Comparison of ENCODE assay signal across 27 cellular contexts in the genomic region with DNA sequence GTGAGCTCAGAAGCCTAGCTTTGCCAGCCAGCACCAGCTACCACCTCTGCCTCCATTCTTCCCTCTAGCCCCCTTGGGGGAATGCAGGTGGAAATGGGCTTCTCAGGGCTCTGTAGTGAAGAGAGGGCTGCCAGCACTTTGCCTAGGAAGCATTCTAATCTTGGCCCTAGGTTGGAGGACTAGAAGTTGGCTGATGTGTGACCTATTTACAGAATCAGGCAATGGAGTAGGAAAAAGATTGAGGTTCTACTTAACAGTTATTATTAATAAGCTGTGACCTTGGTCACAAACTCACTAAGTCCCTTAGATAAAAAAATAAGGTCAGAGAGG. TPM values are rescaled to one million over a fixed set of nuclear protein-coding genes. Genes with fewer than 3 reads are reported as not detected.
DNase-seq lines count a peak whose midpoint lies in the region; ATAC-seq, FAIRE-seq and TF ChIP-seq lines count a peak whose summit lies in the region.
"Had no signal": no experiment of that assay in that cellular context is flagged by ENCODE, and none has a peak within 500 bp of the region (broad histone marks: within the 10 kb centered on the region; RNA-seq: fewer than 3 reads in every experiment).

No MANE protein-coding gene starts in this region.

- no peaks in the 10 kb centered on the region for H4K20me1 ChIP-seq in HepG2 (ENCODE audit: insufficient read depth, low read length)

- TF ChIP-seq RAD21 in HepG2 (CRISPR knock-in tag; IDR thresholded peaks at IDR 0.05), result no peak

- H3K27ac ChIP-seq in heart left ventricle (no peak overlapping the region), HepG2 (ENCODE audit: extremely low read length, insufficient read depth, low read length) (no peak overlapping the region), right lobe of liver (no peak overlapping the region), right cardiac atrium (ENCODE audit: low read length) (no peak overlapping the region)
- H3K27ac ChIP-seq: A549; BLaER1 treated with 17β-estradiol and CSF1 and Interleukin-3, amounts not matched to agents 10 nM and 100 nM had no signal

- intact Hi-C loops in heart left ventricle (cut with DNase I), result no loop called here
- intact Hi-C loops in cardiac septum (cut with DNase I), result no loop called here
- intact Hi-C loops in HepG2 (cut with micrococcal nuclease; ENCODE audit: unreplicated experiment), result no loop called here
- intact Hi-C loops in right lobe of liver (cut with DNase I), result no loop called here
- intact Hi-C loops in right cardiac atrium (cut with DNase I), result no loop called here

- no peak for TF ChIP-seq CTCF in heart left ventricle (IDR thresholded peaks at IDR 0.05)
- TF ChIP-seq CTCF in HepG2 (CRISPR knock-in tag; IDR thresholded peaks at IDR 0.05), result no peak
- no peak for TF ChIP-seq CTCF in right lobe of liver (IDR thresholded peaks at IDR 0.05)

- in situ Hi-C loops in HepG2 (cut with HindIII; ENCODE audit: extremely low pct_ligation_motif_present, low pct_unique_long_range_greater_than_20kb), result no loop called here

- TF ChIP-seq POLR2A in heart left ventricle (IDR thresholded peaks at IDR 0.05) (no peak), HepG2 (IDR thresholded peaks at IDR 0.05; ENCODE audit: insufficient read depth in 1 of 2, low read depth in 2 of 2, low read length in 2 of 2) (no peak), right lobe of liver (IDR thresholded peaks at IDR 0.05) (no peak)

- DNase-seq in heart left ventricle (no peak), cardiac septum (ENCODE audit: low spot score) (no peak), HepG2 (ENCODE audit: low spot score) (no peak), right lobe of liver (no peak), right cardiac atrium (no peak), cerebellum (ENCODE audit: low spot score) (no peak), amygdala (lab: John Stamatoyannopoulos, UW) (no peak)
- DNase-seq: 8988T; ACHN; AML-193; BE2C; CD4-positive, alpha-beta T cell; CD8-positive, alpha-beta memory T cell; DMS 273 treated with DMSO at 0.1 percent for 48 hours; DMS79; EL; GDM1; H9 had no signal

- POLR2A ChIA-PET in HepG2 (lab: Yijun Ruan, JAX), result no interaction called here

- H3K9me3 ChIP-seq in heart left ventricle (no peaks in the 10 kb centered on the region), HepG2 (ENCODE audit: low read length) (no peaks in the 10 kb centered on the region), right lobe of liver (no peaks in the 10 kb centered on the region), right cardiac atrium (ENCODE audit: control insufficient read depth, low read length) (no peaks in the 10 kb centered on the region)
- H3K9me3 ChIP-seq: A549, BE2C had no signal

- H3K27me3 ChIP-seq in heart left ventricle (no peaks in the 10 kb centered on the region), HepG2 (ENCODE audit: control insufficient read depth in 1 of 2, insufficient read depth in 2 of 2, low read length in 2 of 2) (no peaks in the 10 kb centered on the region), right lobe of liver (no peaks in the 10 kb centered on the region), right cardiac atrium (ENCODE audit: control insufficient read depth, insufficient read depth) (no peaks in the 10 kb centered on the region)
- H3K27me3 ChIP-seq: BE2C; BLaER1 treated with 17β-estradiol and CSF1 and Interleukin-3, amounts not matched to agents 10 nM and 100 nM had no signal

- peaks cover 0 to 8% (median 0%) of the 10 kb centered on the region in 12 donors for H3K4me1 ChIP-seq in heart left ventricle
- H3K4me1 ChIP-seq in HepG2 (ENCODE audit: insufficient read depth, low read length), result no peaks in the 10 kb centered on the region
- no peaks in the 10 kb centered on the region for H3K4me1 ChIP-seq in right lobe of liver
- no peaks in the 10 kb centered on the region for H3K4me1 ChIP-seq in right cardiac atrium (ENCODE audit: control insufficient read depth, insufficient read depth, low read length)
- H3K4me1 ChIP-seq: A549; BLaER1 treated with 17β-estradiol and CSF1 and Interleukin-3, amounts not matched to agents 10 nM and 100 nM had no signal

- no peak overlapping the region for H2AFZ ChIP-seq in HepG2 (ENCODE audit: low read length)
- H2AFZ ChIP-seq: GM23338 had no signal

- no peaks in the 10 kb centered on the region for H3K79me2 ChIP-seq in HepG2 (ENCODE audit: insufficient read depth, low read length)

- H3K4me3 ChIP-seq in heart left ventricle (no peak overlapping the region), HepG2 (replicated peaks in 1 of 3; ENCODE audit: insufficient read depth in 1 of 3, low read depth in 2 of 3, low read length in 3 of 3) (no peak overlapping the region), right lobe of liver (no peak overlapping the region), right cardiac atrium (ENCODE audit: low read length) (no peak overlapping the region)
- H3K4me3 ChIP-seq: A549; BLaER1 treated with 17β-estradiol and CSF1 and Interleukin-3, amounts not matched to agents 10 nM and 100 nM; GM12878; GM23338 had no signal

- ATAC-seq in heart left ventricle (peak in 3 of 4 donors; percentile 23 to 41 (median 35)), HepG2 (peak; percentile 11; the same call in 1 of the 3 replicates), right lobe of liver (no peak), right cardiac atrium (peak; percentile 8 to 17)
- ATAC-seq: GM12878, GM23338, HCT116 had no signal

- H3K4me2 ChIP-seq in HepG2 (ENCODE audit: low read depth, low read length), result no peak overlapping the region
- H3K4me2 ChIP-seq: A549; BLaER1 treated with 17β-estradiol and CSF1 and Interleukin-3, amounts not matched to agents 10 nM and 100 nM; GM23338 had no signal

- CTCF ChIA-PET in HepG2 (lab: Yijun Ruan, JAX; ENCODE audit: low intra/inter-chr PET ratio, low total read pairs), result no interaction called here

- no peak overlapping the region for H3K9ac ChIP-seq in HepG2 (ENCODE audit: insufficient read depth, low read depth, low read length)
- H3K9ac ChIP-seq: BLaER1 treated with 17β-estradiol and CSF1 and Interleukin-3, amounts not matched to agents 10 nM and 100 nM had no signal

- H3K36me3 ChIP-seq in heart left ventricle (peaks cover 8 to 50% (median 47%) of the 10 kb centered on the region in 9 donors), HepG2 (replicated peaks in 1 of 2; ENCODE audit: control insufficient read depth in 1 of 2, insufficient read depth in 2 of 2, low read length in 2 of 2) (peaks cover 41 to 45% of the 10 kb centered on the region in 2 experiments), right lobe of liver (peaks cover 0 to 43% (median 26%) of the 10 kb centered on the region in 4 donors)

- TF ChIP-seq EP300 in HepG2 (IDR thresholded peaks at IDR 0.05; ENCODE audit: low read depth in 2 of 2, low read length in 2 of 2) (no peak), HepG2 (CRISPR knock-in tag; IDR thresholded peaks at IDR 0.05; ENCODE audit: borderline replicate concordance) (no peak)

- BruUV-seq in HepG2 (replicated peaks; lab: Mats Ljungman, UMichigan), result no TSS peak

- no peak for FAIRE-seq in HepG2 (lab: Jason Lieb, UNC)
- FAIRE-seq: A549, D721Med, GM12878, GM19239 had no signal

RNA-seq across cellular contexts. Expression of gene DHX38, which starts 19.9 kb away (rescaled TPM):
- 10 to 100 TPM; 30.6 to 66.5 (median 41.4) TPM for total RNA-seq in heart left ventricle
- polyA plus RNA-seq in heart left ventricle, result 10 to 100 TPM; 32.2 to 52.3 TPM
- total RNA-seq in cardiac septum, result 41.2 TPM
- 58.9 and 85.9 TPM in 2 replicates for total RNA-seq in HepG2 (2016; rRNA removed; fragmentation: Illumina TruSeq; extraction: Trizol)
- 14.5 and 15.5 TPM in 2 replicates for total RNA-seq in HepG2 (2016; cell fraction: cytosol; rRNA removed; fragmentation: Illumina TruSeq; extraction: Trizol; ENCODE audit: low read depth)
- total RNA-seq in HepG2 (2016; cell fraction: insoluble cytoplasmic fraction; rRNA removed; fragmentation: Illumina TruSeq; extraction: Trizol), result 48.6 and 86.7 TPM in 2 replicates
- 21.7 and 23.0 TPM in 2 replicates for total RNA-seq in HepG2 (2016; cell fraction: membrane; rRNA removed; fragmentation: Illumina TruSeq; extraction: Trizol)
- 82.9 and 85.2 TPM in 2 replicates for total RNA-seq in HepG2 (2016; cell fraction: nucleus; rRNA removed; fragmentation: Illumina TruSeq; extraction: Trizol)
- 54.4 and 57.8 TPM in 2 replicates for polyA plus RNA-seq in HepG2 (2011; rRNA removed)
- polyA plus RNA-seq in HepG2 (2011; cell fraction: cytosol; rRNA removed), result 33.6 and 46.3 TPM in 2 replicates
- polyA plus RNA-seq in HepG2 (2011; cell fraction: nucleus; rRNA removed), result 245 and 273 TPM in 2 replicates
- 54.2 and 64.4 TPM in 2 replicates for polyA plus RNA-seq in HepG2 (2012)
- polyA plus RNA-seq in HepG2 (2016; cell fraction: cytosol; fragmentation: Illumina TruSeq; extraction: Trizol; ENCODE audit: low read depth), result 4.0 and 4.3 TPM in 2 replicates
- polyA plus RNA-seq in HepG2 (2016; cell fraction: insoluble cytoplasmic fraction; fragmentation: Illumina TruSeq; extraction: Trizol; ENCODE audit: low read depth), result 40.9 and 48.3 TPM in 2 replicates
- polyA plus RNA-seq in HepG2 (2016; cell fraction: membrane; fragmentation: Illumina TruSeq; extraction: Trizol; ENCODE audit: low read depth), result 7.3 and 10.2 TPM in 2 replicates
- polyA plus RNA-seq in HepG2 (2016; cell fraction: nucleus; fragmentation: Illumina TruSeq; extraction: Trizol; ENCODE audit: insufficient read depth, low read depth), result 193 and 204 TPM in 2 replicates
- 86.4 and 115 TPM in 2 replicates for polyA minus RNA-seq in HepG2 (2011; rRNA and poly(A)+ RNA removed; ENCODE audit: low replicate concordance)
- polyA minus RNA-seq in HepG2 (2011; cell fraction: cytosol; rRNA and poly(A)+ RNA removed), result 47.6 and 64.3 TPM in 2 replicates
- polyA minus RNA-seq in HepG2 (2011; cell fraction: nucleus; rRNA and poly(A)+ RNA removed), result 89.3 and 93.6 TPM in 2 replicates
- total RNA-seq in right lobe of liver, result 10 to 100 TPM; 22.2 to 29.8 (median 23.3) TPM
- 10 to 100 TPM; 37.2 to 45.9 (median 43.1) TPM for total RNA-seq in right cardiac atrium
- 27.7 TPM for polyA plus RNA-seq in right cardiac atrium
- total RNA-seq in cerebellum, result 33.8 TPM

RNA-seq across cellular contexts. Expression of gene TXNL4B, which starts 20.2 kb away (rescaled TPM):
- total RNA-seq in heart left ventricle (10 to 100 TPM in 1 of 9 donors, 1 to 10 TPM in 8; 4.6 to 10.5 (median 7.0) TPM), cardiac septum (5.8 TPM), HepG2 (2016; rRNA removed; fragmentation: Illumina TruSeq; extraction: Trizol) (18.3 and 24.4 TPM in 2 replicates), right lobe of liver (10 to 100 TPM in 2 of 6 experiments, 1 to 10 TPM in 4; 5.5 to 11.6 (median 8.2) TPM), right cardiac atrium (1 to 10 TPM; 4.5 to 7.9 (median 5.4) TPM), cerebellum (9.2 TPM)
- polyA plus RNA-seq in heart left ventricle (10 to 100 TPM in 1 of 2 donors, 1 to 10 TPM in 1; 5.4 to 13.5 TPM), HepG2 (2011; rRNA removed) (14.5 and 17.4 TPM in 2 replicates), right cardiac atrium (5.0 TPM)
- total RNA-seq in HepG2 (2016; cell fraction: cytosol; rRNA removed; fragmentation: Illumina TruSeq; extraction: Trizol; ENCODE audit: low read depth), result 9.5 and 11.8 TPM in 2 replicates
- total RNA-seq in HepG2 (2016; cell fraction: insoluble cytoplasmic fraction; rRNA removed; fragmentation: Illumina TruSeq; extraction: Trizol), result 18.8 and 30.9 TPM in 2 replicates
- 8.7 and 9.5 TPM in 2 replicates for total RNA-seq in HepG2 (2016; cell fraction: membrane; rRNA removed; fragmentation: Illumina TruSeq; extraction: Trizol)
- total RNA-seq in HepG2 (2016; cell fraction: nucleus; rRNA removed; fragmentation: Illumina TruSeq; extraction: Trizol), result 9.0 and 14.7 TPM in 2 replicates
- 11.2 and 14.4 TPM in 2 replicates for polyA plus RNA-seq in HepG2 (2011; cell fraction: cytosol; rRNA removed)
- 7.1 and 10.1 TPM in 2 replicates for polyA plus RNA-seq in HepG2 (2011; cell fraction: nucleus; rRNA removed)
- polyA plus RNA-seq in HepG2 (2012), result 11.4 and 16.0 TPM in 2 replicates
- polyA plus RNA-seq in HepG2 (2016; cell fraction: cytosol; fragmentation: Illumina TruSeq; extraction: Trizol; ENCODE audit: low read depth), result 3.8 and 4.9 TPM in 2 replicates
- 23.9 and 29.5 TPM in 2 replicates for polyA plus RNA-seq in HepG2 (2016; cell fraction: insoluble cytoplasmic fraction; fragmentation: Illumina TruSeq; extraction: Trizol; ENCODE audit: low read depth)
- polyA plus RNA-seq in HepG2 (2016; cell fraction: membrane; fragmentation: Illumina TruSeq; extraction: Trizol; ENCODE audit: low read depth), result 7.5 TPM in 2 replicates
- 18.3 and 20.5 TPM in 2 replicates for polyA plus RNA-seq in HepG2 (2016; cell fraction: nucleus; fragmentation: Illumina TruSeq; extraction: Trizol; ENCODE audit: insufficient read depth, low read depth)
- 4.6 and 8.0 TPM in 2 replicates for polyA minus RNA-seq in HepG2 (2011; rRNA and poly(A)+ RNA removed; ENCODE audit: low replicate concordance)
- polyA minus RNA-seq in HepG2 (2011; cell fraction: cytosol; rRNA and poly(A)+ RNA removed), result 5.5 and 5.8 TPM in 2 replicates
- 8.6 and 11.6 TPM in 2 replicates for polyA minus RNA-seq in HepG2 (2011; cell fraction: nucleus; rRNA and poly(A)+ RNA removed)

RNA-seq across cellular contexts. Expression of gene HPR, which starts 50.6 kb away (rescaled TPM):
- total RNA-seq in heart left ventricle, result 100 to 1,000 TPM in 4 of 9 donors, 10 to 100 TPM in 5; 31.4 to 210 (median 54.7) TPM
- polyA plus RNA-seq in heart left ventricle, result 100 to 1,000 TPM in 1 of 2 donors, 10 to 100 TPM in 1; 20.5 to 148 TPM
- total RNA-seq in cardiac septum, result 37.3 TPM
- 29.5 and 50.5 TPM in 2 replicates for total RNA-seq in HepG2 (2016; rRNA removed; fragmentation: Illumina TruSeq; extraction: Trizol)
- 12.5 and 12.9 TPM in 2 replicates for total RNA-seq in HepG2 (2016; cell fraction: cytosol; rRNA removed; fragmentation: Illumina TruSeq; extraction: Trizol; ENCODE audit: low read depth)
- total RNA-seq in HepG2 (2016; cell fraction: insoluble cytoplasmic fraction; rRNA removed; fragmentation: Illumina TruSeq; extraction: Trizol), result 30.8 and 52.5 TPM in 2 replicates
- total RNA-seq in HepG2 (2016; cell fraction: membrane; rRNA removed; fragmentation: Illumina TruSeq; extraction: Trizol), result 17.8 and 19.1 TPM in 2 replicates
- total RNA-seq in HepG2 (2016; cell fraction: nucleus; rRNA removed; fragmentation: Illumina TruSeq; extraction: Trizol), result 41.5 and 48.6 TPM in 2 replicates
- polyA plus RNA-seq in HepG2 (2011; rRNA removed), result 107 and 123 TPM in 2 replicates
- 94.0 and 130 TPM in 2 replicates for polyA plus RNA-seq in HepG2 (2011; cell fraction: cytosol; rRNA removed)
- 62.2 and 82.7 TPM in 2 replicates for polyA plus RNA-seq in HepG2 (2011; cell fraction: nucleus; rRNA removed)
- polyA plus RNA-seq in HepG2 (2012), result 33.5 and 49.7 TPM in 2 replicates
- polyA plus RNA-seq in HepG2 (2016; cell fraction: cytosol; fragmentation: Illumina TruSeq; extraction: Trizol; ENCODE audit: low read depth), result 10.7 and 12.1 TPM in 2 replicates
- 25.0 and 25.5 TPM in 2 replicates for polyA plus RNA-seq in HepG2 (2016; cell fraction: insoluble cytoplasmic fraction; fragmentation: Illumina TruSeq; extraction: Trizol; ENCODE audit: low read depth)
- polyA plus RNA-seq in HepG2 (2016; cell fraction: membrane; fragmentation: Illumina TruSeq; extraction: Trizol; ENCODE audit: low read depth), result 10.2 and 13.0 TPM in 2 replicates
- 77.3 and 85.6 TPM in 2 replicates for polyA plus RNA-seq in HepG2 (2016; cell fraction: nucleus; fragmentation: Illumina TruSeq; extraction: Trizol; ENCODE audit: insufficient read depth, low read depth)
- 45.3 TPM in 1 of 2 replicates, not detected in the other for polyA minus RNA-seq in HepG2 (2011; rRNA and poly(A)+ RNA removed; ENCODE audit: low replicate concordance)
- 27.7 and 38.2 TPM in 2 replicates for polyA minus RNA-seq in HepG2 (2011; cell fraction: cytosol; rRNA and poly(A)+ RNA removed)
- 22.4 and 28.3 TPM in 2 replicates for polyA minus RNA-seq in HepG2 (2011; cell fraction: nucleus; rRNA and poly(A)+ RNA removed)
- 100 to 1,000 TPM; 115 to 337 (median 142) TPM for total RNA-seq in right lobe of liver
- total RNA-seq in right cardiac atrium, result 10 to 100 TPM; 13.2 to 25.3 (median 15.8) TPM
- polyA plus RNA-seq in right cardiac atrium, result 38.7 TPM
- not detected for total RNA-seq in cerebellum
- total RNA-seq: CD4-positive, alpha-beta T cell; CD8-positive, alpha-beta memory T cell; GM12878; GM23338; H4; H9 had no signal
- polyA plus RNA-seq: A549; CD14-positive monocyte; CD8-positive, alpha-beta memory T cell; GM23338 had no signal

RNA-seq across cellular contexts. Expression of gene PMFBP1, which starts 58.4 kb away (rescaled TPM):
- total RNA-seq in heart left ventricle (under 1 TPM in 5 of 9 donors, not detected in 4; 0.09 to 0.77 (median 0.12) TPM), cardiac septum (0.08 TPM), HepG2 (2016; rRNA removed; fragmentation: Illumina TruSeq; extraction: Trizol) (2.4 and 3.8 TPM in 2 replicates), right lobe of liver (under 1 TPM in 4 of 6 experiments, not detected in 2; 0.09 to 0.53 (median 0.19) TPM), right cardiac atrium (under 1 TPM in 3 of 4 donors, not detected in 1; 0.42 to 0.51 (median 0.44) TPM), cerebellum (0.82 TPM)
- polyA plus RNA-seq in heart left ventricle (under 1 TPM; 0.12 to 0.57 TPM), HepG2 (2011; rRNA removed) (1.9 and 3.3 TPM in 2 replicates), right cardiac atrium (0.38 TPM)
- 7.6 and 9.2 TPM in 2 replicates for total RNA-seq in HepG2 (2016; cell fraction: cytosol; rRNA removed; fragmentation: Illumina TruSeq; extraction: Trizol; ENCODE audit: low read depth)
- total RNA-seq in HepG2 (2016; cell fraction: insoluble cytoplasmic fraction; rRNA removed; fragmentation: Illumina TruSeq; extraction: Trizol), result 1.8 and 2.7 TPM in 2 replicates
- total RNA-seq in HepG2 (2016; cell fraction: membrane; rRNA removed; fragmentation: Illumina TruSeq; extraction: Trizol), result 4.4 and 4.7 TPM in 2 replicates
- 6.5 and 8.7 TPM in 2 replicates for total RNA-seq in HepG2 (2016; cell fraction: nucleus; rRNA removed; fragmentation: Illumina TruSeq; extraction: Trizol)
- 0.44 and 0.67 TPM in 2 replicates for polyA plus RNA-seq in HepG2 (2011; cell fraction: cytosol; rRNA removed)
- polyA plus RNA-seq in HepG2 (2011; cell fraction: nucleus; rRNA removed), result 9.4 and 12.6 TPM in 2 replicates
- 5.1 and 6.5 TPM in 2 replicates for polyA plus RNA-seq in HepG2 (2012)
- polyA plus RNA-seq in HepG2 (2016; cell fraction: cytosol; fragmentation: Illumina TruSeq; extraction: Trizol; ENCODE audit: low read depth), result 0.15 and 0.28 TPM in 2 replicates
- 1.2 and 1.4 TPM in 2 replicates for polyA plus RNA-seq in HepG2 (2016; cell fraction: insoluble cytoplasmic fraction; fragmentation: Illumina TruSeq; extraction: Trizol; ENCODE audit: low read depth)
- 0.42 and 0.77 TPM in 2 replicates for polyA plus RNA-seq in HepG2 (2016; cell fraction: membrane; fragmentation: Illumina TruSeq; extraction: Trizol; ENCODE audit: low read depth)
- 13.9 and 15.2 TPM in 2 replicates for polyA plus RNA-seq in HepG2 (2016; cell fraction: nucleus; fragmentation: Illumina TruSeq; extraction: Trizol; ENCODE audit: insufficient read depth, low read depth)
- 3.4 and 3.8 TPM in 2 replicates for polyA minus RNA-seq in HepG2 (2011; rRNA and poly(A)+ RNA removed; ENCODE audit: low replicate concordance)
- 1.4 and 1.7 TPM in 2 replicates for polyA minus RNA-seq in HepG2 (2011; cell fraction: cytosol; rRNA and poly(A)+ RNA removed)
- 19.1 and 20.5 TPM in 2 replicates for polyA minus RNA-seq in HepG2 (2011; cell fraction: nucleus; rRNA and poly(A)+ RNA removed)
- total RNA-seq: H4 had no signal

RNA-seq across cellular contexts. Expression of gene HP, which starts 59.3 kb away (rescaled TPM):
- total RNA-seq in heart left ventricle (100 to 1,000 TPM in 1 of 9 donors, 10 to 100 TPM in 1, 1 to 10 TPM in 6, under 1 TPM in 1; 0.42 to 314 (median 3.6) TPM), cardiac septum (8.3 TPM), HepG2 (2016; rRNA removed; fragmentation: Illumina TruSeq; extraction: Trizol) (204 and 387 TPM in 2 replicates), right lobe of liver (over 10,000 TPM; 42,048 to 58,242 (median 47,923) TPM), right cardiac atrium (100 to 1,000 TPM in 1 of 4 donors, 10 to 100 TPM in 2, 1 to 10 TPM in 1; 3.1 to 103 (median 36.3) TPM), cerebellum (0.27 TPM)
- polyA plus RNA-seq in heart left ventricle (1 to 10 TPM; 2.7 to 4.3 TPM), HepG2 (2011; rRNA removed) (524 and 697 TPM in 2 replicates), right cardiac atrium (13.2 TPM)
- total RNA-seq in HepG2 (2016; cell fraction: cytosol; rRNA removed; fragmentation: Illumina TruSeq; extraction: Trizol; ENCODE audit: low read depth), result 101 and 104 TPM in 2 replicates
- total RNA-seq in HepG2 (2016; cell fraction: insoluble cytoplasmic fraction; rRNA removed; fragmentation: Illumina TruSeq; extraction: Trizol), result 212 and 406 TPM in 2 replicates
- 87.2 and 95.2 TPM in 2 replicates for total RNA-seq in HepG2 (2016; cell fraction: membrane; rRNA removed; fragmentation: Illumina TruSeq; extraction: Trizol)
- 285 and 296 TPM in 2 replicates for total RNA-seq in HepG2 (2016; cell fraction: nucleus; rRNA removed; fragmentation: Illumina TruSeq; extraction: Trizol)
- polyA plus RNA-seq in HepG2 (2011; cell fraction: cytosol; rRNA removed), result 453 and 910 TPM in 2 replicates
- 156 and 249 TPM in 2 replicates for polyA plus RNA-seq in HepG2 (2011; cell fraction: nucleus; rRNA removed)
- polyA plus RNA-seq in HepG2 (2012), result 146 and 552 TPM in 2 replicates
- 90.8 and 96.3 TPM in 2 replicates for polyA plus RNA-seq in HepG2 (2016; cell fraction: cytosol; fragmentation: Illumina TruSeq; extraction: Trizol; ENCODE audit: low read depth)
- polyA plus RNA-seq in HepG2 (2016; cell fraction: insoluble cytoplasmic fraction; fragmentation: Illumina TruSeq; extraction: Trizol; ENCODE audit: low read depth), result 197 and 222 TPM in 2 replicates
- 71.5 and 78.8 TPM in 2 replicates for polyA plus RNA-seq in HepG2 (2016; cell fraction: membrane; fragmentation: Illumina TruSeq; extraction: Trizol; ENCODE audit: low read depth)
- polyA plus RNA-seq in HepG2 (2016; cell fraction: nucleus; fragmentation: Illumina TruSeq; extraction: Trizol; ENCODE audit: insufficient read depth, low read depth), result 495 and 512 TPM in 2 replicates
- 0.77 and 754 TPM in 2 replicates for polyA minus RNA-seq in HepG2 (2011; rRNA and poly(A)+ RNA removed; ENCODE audit: low replicate concordance)
- polyA minus RNA-seq in HepG2 (2011; cell fraction: cytosol; rRNA and poly(A)+ RNA removed), result 250 and 368 TPM in 2 replicates
- 79.4 and 147 TPM in 2 replicates for polyA minus RNA-seq in HepG2 (2011; cell fraction: nucleus; rRNA and poly(A)+ RNA removed)
- total RNA-seq: CD4-positive, alpha-beta T cell; CD8-positive, alpha-beta memory T cell; GM23338; H9 had no signal
- polyA plus RNA-seq: CD8-positive, alpha-beta memory T cell; GM12878 had no signal

Comparison
In these comparisons a context has a peak if more than half of its experiments do, and no peak if none do; other contexts are left out.
1. ATAC-seq: peak in heart left ventricle (3 of 4), HepG2 (single experiment) and right cardiac atrium (2 of 2); none in right lobe of liver (0 of 4).
2. RNA of gene HPR, which starts 50.6 kb away (total RNA-seq): 115 to 337 TPM in right lobe of liver, 31.4 to 210 TPM in heart left ventricle, 12.5 to 52.5 TPM in HepG2, 37.3 TPM in cardiac septum (single experiment) and 13.2 to 25.3 TPM in right cardiac atrium; not detected in cerebellum (single experiment); every median in the first group is over 10 times any median in the second.